1 cellular context compared by ENCODE assay signal in the genomic region with DNA sequence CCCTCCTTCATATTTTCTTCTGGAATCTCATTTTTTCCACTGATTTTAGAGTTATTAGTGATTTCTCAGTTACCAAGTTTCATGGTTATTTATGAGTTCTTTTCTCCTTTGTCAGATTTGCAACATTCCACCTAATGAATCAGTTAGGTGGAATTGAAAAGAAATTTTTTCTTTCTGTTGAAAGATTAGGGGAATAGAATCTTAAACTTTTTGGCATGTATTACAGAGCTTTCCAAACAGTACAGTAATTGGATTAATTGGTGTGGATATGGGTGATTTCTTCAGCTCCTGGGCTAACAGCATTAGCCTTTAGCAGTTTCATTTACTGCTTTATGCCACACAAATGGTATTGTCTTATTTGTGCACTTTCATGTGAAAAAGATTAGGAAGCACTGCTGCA.
TF ChIP-seq lines count a peak whose summit lies in the region.

No MANE protein-coding gene starts in this region.

TF ChIP-seq in IMR-90, 13 proteins besides CTCF, POLR2A, EP300 and RAD21 (continued from another document):
- TF ChIP-seq USF2 (IDR thresholded peaks at IDR 0.05; ENCODE audit: low read depth, low read length), result no peak
- TF ChIP-seq, protein P1, sequence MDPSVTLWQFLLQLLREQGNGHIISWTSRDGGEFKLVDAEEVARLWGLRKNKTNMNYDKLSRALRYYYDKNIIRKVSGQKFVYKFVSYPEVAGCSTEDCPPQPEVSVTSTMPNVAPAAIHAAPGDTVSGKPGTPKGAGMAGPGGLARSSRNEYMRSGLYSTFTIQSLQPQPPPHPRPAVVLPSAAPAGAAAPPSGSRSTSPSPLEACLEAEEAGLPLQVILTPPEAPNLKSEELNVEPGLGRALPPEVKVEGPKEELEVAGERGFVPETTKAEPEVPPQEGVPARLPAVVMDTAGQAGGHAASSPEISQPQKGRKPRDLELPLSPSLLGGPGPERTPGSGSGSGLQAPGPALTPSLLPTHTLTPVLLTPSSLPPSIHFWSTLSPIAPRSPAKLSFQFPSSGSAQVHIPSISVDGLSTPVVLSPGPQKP (IDR thresholded peaks at IDR 0.05; ENCODE audit: borderline replicate concordance, low read depth, low read length), result no peak
- TF ChIP-seq MAFK (IDR thresholded peaks at IDR 0.05; ENCODE audit: low read depth, low read length), result no peak
- TF ChIP-seq MAZ (IDR thresholded peaks at IDR 0.05; ENCODE audit: borderline replicate concordance, low read depth, low read length), result no peak
